21 cellular contexts compared by ENCODE assay signal in genomic region chr4:128305942-128306341, GRCh38.
"Had no signal": no experiment of that assay in that cellular context is flagged by ENCODE, and none has a peak within 500 bp of the region (broad histone marks: within the 10 kb centered on the region; RNA-seq: fewer than 3 reads in every experiment).

No MANE protein-coding gene starts in this region.

- DNase-seq: colonic mucosa; effector CD8-positive, alpha-beta T cell; hypothalamus; natural killer cell; pancreas; right lobe of liver; stimulated activated CD4-positive, alpha-beta T cell treated with anti-CD3 and anti-CD28 coated beads, Interleukin-12 subunit alpha, Interleukin-12 subunit beta, amount 100 ng/mL, for 4 hours; stimulated activated CD4-positive, alpha-beta T cell treated with anti-CD3 and anti-CD28 coated beads, Interleukin-1b, Interleukin-23, amount 100 ng/mL, for 48 hours; stimulated activated CD4-positive, alpha-beta T cell treated with anti-CD3 and anti-CD28 coated beads, Interleukin-4, amount 100 ng/mL, for 1 hour; stimulated activated CD8-positive, alpha-beta memory T cell treated with anti-CD3 and anti-CD28 coated beads, Interleukin-4, amount 100 ng/mL, for 48 hours; stimulated activated naive CD4-positive, alpha-beta T cell; stimulated activated naive CD8-positive, alpha-beta T cell treated with anti-CD3 and anti-CD28 coated beads, Interleukin-15, amount 100 ng/mL, for 72 hours; transverse colon had no signal

- H3K36me3 Mint-ChIP-seq: natural killer cell had no signal

- H3K27me3 ChIP-seq: colonic mucosa, neutrophil, pancreas, right lobe of liver, suprapubic skin, transverse colon, vagina had no signal

- H3K4me1 ChIP-seq: vagina had no signal

- H3K27ac ChIP-seq: colonic mucosa, neutrophil, pancreas, suprapubic skin, transverse colon, vagina had no signal

- H3K4me3 ChIP-seq: colonic mucosa, pancreas, right lobe of liver, smooth muscle cell, suprapubic skin, transverse colon, vagina had no signal

- H3K4me2 ChIP-seq: smooth muscle cell had no signal

- H3K36me3 ChIP-seq: colonic mucosa, neutrophil, pancreas, right lobe of liver, suprapubic skin, transverse colon, vagina had no signal

- ATAC-seq: left lobe of liver; natural killer cell; pancreas; right lobe of liver; stimulated activated naive CD8-positive, alpha-beta T cell treated with anti-CD3 and anti-CD28 coated beads, Interleukin-15, amount 100 ng/mL, for 72 hours had no signal

- H3K9me3 Mint-ChIP-seq: dendritic cell treated with granulocyte-macrophage colony-stimulating factor and Interleukin-4, amounts not matched to agents 40 ng/mL and 50 ng/mL, for 4 days; natural killer cell; stimulated activated naive CD8-positive, alpha-beta T cell treated with anti-CD3 and anti-CD28 coated beads, Interleukin-15, amount 100 ng/mL, for 72 hours had no signal

- FAIRE-seq: frontal cortex, keratinocyte, pancreas had no signal

- H3K9me3 ChIP-seq: colonic mucosa, neutrophil, pancreas, right lobe of liver, suprapubic skin, transverse colon, vagina had no signal

- H3K27ac Mint-ChIP-seq: dendritic cell treated with granulocyte-macrophage colony-stimulating factor and Interleukin-4, amounts not matched to agents 40 ng/mL and 50 ng/mL, for 4 days; natural killer cell; stimulated activated naive CD8-positive, alpha-beta T cell treated with anti-CD3 and anti-CD28 coated beads, Interleukin-15, amount 100 ng/mL, for 72 hours had no signal
